35 cellular contexts compared by ENCODE assay signal in genomic region chr5:20528471-20528870, GRCh38.
"Had no signal": no experiment of that assay in that cellular context is flagged by ENCODE, and none has a peak within 500 bp of the region (broad histone marks: within the 10 kb centered on the region; RNA-seq: fewer than 3 reads in every experiment).

No MANE protein-coding gene starts in this region.

- H3K36me3 Mint-ChIP-seq: activated CD4-positive, alpha-beta memory T cell treated with anti-CD3 and anti-CD28 coated beads for 36 hours; activated naive CD8-positive, alpha-beta T cell treated with anti-CD3 and anti-CD28 coated beads for 36 hours had no signal

- H3K4me3 ChIP-seq: adrenal gland, ascending aorta, body of pancreas, breast epithelium had no signal

- H3K4me3 Mint-ChIP-seq: activated B cell treated with CpG ODN at 0.5 μM for 24 hours; activated CD4-positive, alpha-beta memory T cell treated with anti-CD3 and anti-CD28 coated beads for 36 hours; activated CD4-positive, alpha-beta T cell treated with anti-CD3 and anti-CD28 coated beads, Interleukin-2, amount 10 ng/mL, durations not matched to agents 24 days and 14 days; activated CD8-positive, alpha-beta T cell treated with anti-CD3 and anti-CD28 coated beads for 36 hours; activated naive CD4-positive, alpha-beta T cell treated with anti-CD3 and anti-CD28 coated beads for 36 hours; activated naive CD8-positive, alpha-beta T cell treated with anti-CD3 and anti-CD28 coated beads for 36 hours; activated T-cell treated with anti-CD3 and anti-CD28 coated beads, Interleukin-2, amount 50 U/mL, for 4 hours; activated T-cell treated with anti-CD3 and anti-CD28 coated beads, Interleukin-2, amount 50 U/mL, for 72 hours; activated T-helper 1 cell treated with anti-CD3 and anti-CD28 coated beads, Interleukin-12 subunit alpha, Interleukin-12 subunit beta, Interleukin-2, Interleukin-4 antibody, amounts not matched to agents 30 ng/mL and 10 ng/mL and 1 ng/mL, durations not matched to agents 14 hours and 24 hours and 36 hours; activated T-helper 17 cell treated with anti-CD3 and anti-CD28 coated beads, Interleukin-2, amount 50 U/mL, for 72 hours; T-helper 1 cell treated with Interleukin-12 subunit alpha and Interleukin-12 subunit beta and Interleukin-4 antibody, amounts not matched to agents 30 μg/mL and 1 μg/mL, for 36 hours; T-helper 2 cell treated with Interferon-gamma antibody and Interleukin-4, amounts not matched to agents 5 μg/mL and 100 μg/mL, for 36 hours had no signal

- H3K27me3 Mint-ChIP-seq: activated B cell treated with CpG ODN at 0.5 μM for 24 hours; activated CD4-positive, alpha-beta memory T cell treated with anti-CD3 and anti-CD28 coated beads for 36 hours; activated CD4-positive, alpha-beta T cell treated with anti-CD3 and anti-CD28 coated beads, Interleukin-2, amount 10 ng/mL, durations not matched to agents 24 days and 14 days; activated CD8-positive, alpha-beta T cell treated with anti-CD3 and anti-CD28 coated beads for 36 hours; activated naive CD8-positive, alpha-beta T cell treated with anti-CD3 and anti-CD28 coated beads for 36 hours; activated T-helper 17 cell treated with anti-CD3 and anti-CD28 coated beads, Interleukin-2, amount 50 U/mL, for 72 hours had no signal

- DNase-seq: activated B cell treated with CpG ODN at 0.5 μM for 24 hours; activated CD4-positive, alpha-beta memory T cell treated with anti-CD3 and anti-CD28 coated beads for 36 hours; activated CD4-positive, alpha-beta T cell treated with anti-CD3 and anti-CD28 coated beads for 4 hours; activated CD4-positive, alpha-beta T cell treated with anti-CD3 and anti-CD28 coated beads, Interleukin-2, amount 10 ng/mL, durations not matched to agents 24 days and 14 days; activated CD4-positive, alpha-beta T cell treated with anti-CD3 and anti-CD28 coated beads, Interleukin-2, amount 50 U/mL, for 1 hour; activated CD4-positive, alpha-beta T cell treated with anti-CD3 and anti-CD28 coated beads, Interleukin-2, amount 50 U/mL, for 4 hours; activated CD4-positive, CD25-positive, alpha-beta regulatory T cell treated with anti-CD3 and anti-CD28 coated beads, Interleukin-2, amount 50 U/mL, for 72 hours; activated CD8-positive, alpha-beta memory T cell treated with anti-CD3 and anti-CD28 coated beads, Interleukin-2, amount 50 U/mL, for 4 hours; activated CD8-positive, alpha-beta T cell treated with anti-CD3 and anti-CD28 coated beads for 36 hours; activated effector memory CD4-positive, alpha-beta T cell treated with anti-CD3 and anti-CD28 coated beads, Interleukin-2, amount 50 U/mL, for 16 hours; activated gamma-delta T cell treated with Interleukin-2 at 50 U/mL for 16 hours; activated naive CD4-positive, alpha-beta T cell; activated naive CD4-positive, alpha-beta T cell treated with anti-CD3 and anti-CD28 coated beads for 36 hours; activated naive CD4-positive, alpha-beta T cell treated with anti-CD3 and anti-CD28 coated beads, Interleukin-2, amount 50 U/mL, for 16 hours; activated naive CD8-positive, alpha-beta T cell treated with anti-CD3 and anti-CD28 coated beads for 36 hours; activated T-cell treated with anti-CD3 and anti-CD28 coated beads for 4 hours; activated T-cell treated with anti-CD3 and anti-CD28 coated beads, Interleukin-2, amount 50 U/mL, for 1 hour; activated T-cell treated with anti-CD3 and anti-CD28 coated beads, Interleukin-2, amount 50 U/mL, for 4 hours; activated T-cell treated with anti-CD3 and anti-CD28 coated beads, Interleukin-2, amount 50 U/mL, for 72 hours; adrenal gland; amygdala; anterior cingulate cortex; body of pancreas; brain microvascular endothelial cell; central memory CD4-positive, alpha-beta T cell; T-helper 1 cell; T-helper 2 cell; T-helper 9 cell had no signal

- ATAC-seq: activated CD8-positive, alpha-beta T cell treated with anti-CD3 and anti-CD28 coated beads for 36 hours; activated naive CD4-positive, alpha-beta T cell treated with anti-CD3 and anti-CD28 coated beads, Interleukin-2, amount 50 U/mL, for 72 hours; activated T-cell treated with anti-CD3 and anti-CD28 coated beads, Interleukin-2, amount 50 U/mL, for 4 hours; activated T-cell treated with anti-CD3 and anti-CD28 coated beads, Interleukin-2, amount 50 U/mL, for 72 hours; activated T-helper 17 cell treated with anti-CD3 and anti-CD28 coated beads, Interleukin-2, amount 50 U/mL, for 72 hours; body of pancreas had no signal

- H3K4me1 Mint-ChIP-seq: activated B cell treated with CpG ODN at 0.5 μM for 24 hours; activated CD4-positive, alpha-beta T cell treated with anti-CD3 and anti-CD28 coated beads, Interleukin-2, amount 10 ng/mL, durations not matched to agents 24 days and 14 days; activated naive CD8-positive, alpha-beta T cell treated with anti-CD3 and anti-CD28 coated beads for 36 hours; activated T-helper 17 cell treated with anti-CD3 and anti-CD28 coated beads, Interleukin-2, amount 50 U/mL, for 72 hours had no signal

- H3K27ac Mint-ChIP-seq: activated B cell treated with CpG ODN at 0.5 μM for 24 hours; activated CD4-positive, alpha-beta memory T cell treated with anti-CD3 and anti-CD28 coated beads for 36 hours; activated CD4-positive, alpha-beta T cell treated with anti-CD3 and anti-CD28 coated beads, Interleukin-2, amount 10 ng/mL, durations not matched to agents 24 days and 14 days; activated CD8-positive, alpha-beta T cell treated with anti-CD3 and anti-CD28 coated beads for 36 hours; activated naive CD4-positive, alpha-beta T cell treated with anti-CD3 and anti-CD28 coated beads for 36 hours; activated naive CD4-positive, alpha-beta T cell treated with anti-CD3 and anti-CD28 coated beads, Interleukin-2, amount 50 U/mL, for 72 hours; activated naive CD8-positive, alpha-beta T cell treated with anti-CD3 and anti-CD28 coated beads for 36 hours; activated T-cell treated with anti-CD3 and anti-CD28 coated beads, Interleukin-2, amount 50 U/mL, for 72 hours; activated T-helper 1 cell treated with anti-CD3 and anti-CD28 coated beads, Interleukin-12 subunit alpha, Interleukin-12 subunit beta, Interleukin-2, Interleukin-4 antibody, amounts not matched to agents 30 ng/mL and 10 ng/mL and 1 ng/mL, durations not matched to agents 14 hours and 24 hours and 36 hours; activated T-helper 17 cell treated with anti-CD3 and anti-CD28 coated beads, Interleukin-2, amount 50 U/mL, for 72 hours; T-helper 1 cell treated with Interleukin-12 subunit alpha and Interleukin-12 subunit beta and Interleukin-4 antibody, amounts not matched to agents 30 μg/mL and 1 μg/mL, for 36 hours; T-helper 2 cell treated with Interferon-gamma antibody and Interleukin-4, amounts not matched to agents 5 μg/mL and 100 μg/mL, for 36 hours had no signal
